In the genomic region with DNA sequence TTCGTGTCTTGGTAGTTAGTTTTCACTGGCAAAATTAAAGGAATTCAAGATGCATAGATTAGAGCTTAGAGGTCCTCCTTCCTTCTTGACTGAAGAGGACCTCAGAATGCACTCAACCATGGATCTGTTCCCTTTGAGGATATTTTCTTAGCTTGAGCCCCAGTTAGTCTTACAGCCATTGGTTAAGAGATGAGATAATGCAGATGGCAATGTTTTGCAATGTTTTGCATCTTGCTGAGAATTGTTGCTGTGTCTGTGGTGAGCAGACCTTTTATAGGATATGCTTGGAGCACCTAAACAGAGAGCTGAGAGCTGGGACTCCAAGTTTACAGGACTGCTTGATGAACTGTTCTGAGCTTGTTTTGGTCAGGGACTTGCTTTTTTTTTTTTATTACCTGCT, we compare ENCODE assay signal across 16 cellular contexts.
DNase-seq lines count a peak whose midpoint lies in the region; ATAC-seq and TF ChIP-seq lines count a peak whose summit lies in the region.
"Had no signal": no experiment of that assay in that cellular context is flagged by ENCODE, and none has a peak within 500 bp of the region (broad histone marks: within the 10 kb centered on the region; RNA-seq: fewer than 3 reads in every experiment).

No MANE protein-coding gene starts in this region.

- no peaks in the 10 kb centered on the region for H3K9me3 ChIP-seq in GM23248 (ENCODE audit: low read depth)

- H2AFZ ChIP-seq in GM23248, result no peak overlapping the region

- H3K4me3 Mint-ChIP-seq in activated CD8-positive, alpha-beta T cell treated with anti-CD3 and anti-CD28 coated beads, Interleukin-2, amount 10 ng/mL, durations not matched to agents 7 days and 5 days, result no peak overlapping the region
- H3K4me3 Mint-ChIP-seq: CD8-positive, alpha-beta memory T cell had no signal

- POLR2A ChIA-PET in activated CD8-positive, alpha-beta T cell treated with anti-CD3 and anti-CD28 coated beads, Interleukin-2, amount 10 ng/mL, durations not matched to agents 7 days and 5 days (lab: Charles Lee), result no interaction called here

- H3K27ac Mint-ChIP-seq in activated CD8-positive, alpha-beta T cell treated with anti-CD3 and anti-CD28 coated beads, Interleukin-2, amount 10 ng/mL, durations not matched to agents 7 days and 5 days, result no peak overlapping the region
- H3K27ac Mint-ChIP-seq: CD8-positive, alpha-beta memory T cell had no signal

- H3K4ac ChIP-seq in mesendoderm (ENCODE audit: low read depth, low read length), result peak overlapping the region; percentile 8

- H3K79me2 ChIP-seq in GM23248 (ENCODE audit: insufficient read depth) (no peaks in the 10 kb centered on the region), mesendoderm (ENCODE audit: control insufficient read depth, insufficient read depth, low read length) (no peaks in the 10 kb centered on the region)

- H4K8ac ChIP-seq in mesendoderm (ENCODE audit: low read depth, low read length), result no peak overlapping the region

- H3K4me3 ChIP-seq in GM23248 (no peak overlapping the region), fibroblast of pulmonary artery (replicated peaks; ENCODE audit: low read depth, low read length) (no peak overlapping the region), mesendoderm (ENCODE audit: low read length) (no peak overlapping the region)
- H3K4me3 ChIP-seq: BLaER1 treated with 17β-estradiol and CSF1 and Interleukin-3, amounts not matched to agents 10 nM and 100 nM; GM12878 had no signal

- H3K56ac ChIP-seq in mesendoderm (ENCODE audit: low read length), result peak overlapping the region; percentile 17

- H4K5ac ChIP-seq in mesendoderm (ENCODE audit: low read length), result no peak overlapping the region

- CTCF ChIA-PET in activated CD8-positive, alpha-beta T cell treated with anti-CD3 and anti-CD28 coated beads, Interleukin-2, amount 10 ng/mL, durations not matched to agents 7 days and 5 days (lab: Charles Lee), result interaction anchor here (1.2 to 2.9 kb wide), 2 partner anchors 10 to 644 kb away, joined by 3 to 15 read pairs; no protein-coding TSS in a partner anchor

- H3F3A ChIP-seq in GM23248 (ENCODE audit: insufficient read depth), result peaks cover 6% of the 10 kb centered on the region

- H2AK5ac ChIP-seq in mesendoderm (ENCODE audit: low read length), result no peak overlapping the region

- H3K9me3 Mint-ChIP-seq in activated CD8-positive, alpha-beta T cell treated with anti-CD3 and anti-CD28 coated beads, Interleukin-2, amount 10 ng/mL, durations not matched to agents 7 days and 5 days (ENCODE audit: insufficient read depth), result no peaks in the 10 kb centered on the region
- H3K9me3 Mint-ChIP-seq: CD8-positive, alpha-beta memory T cell had no signal

- 73 to 88% methylated on average over 1 of the region's 1 CpG for WGBS in GM23248 (ENCODE audit: low coverage in 1 of 2, low lambda C conversion rate in 2 of 2, missing lambda C conversion rate in 2 of 2), 2 experiments
- WGBS in mesendoderm (ENCODE audit: extremely low coverage, insufficient coverage, low lambda C conversion rate), result no CpG with 5 or more reads among the region's 1 CpG

- no peaks in the 10 kb centered on the region for H4K20me1 ChIP-seq in GM23248 (ENCODE audit: insufficient read depth)
- H4K20me1 ChIP-seq: BLaER1 treated with 17β-estradiol and CSF1 and Interleukin-3, amounts not matched to agents 10 nM and 100 nM had no signal

- H2BK5ac ChIP-seq in mesendoderm (ENCODE audit: low read length), result no peak overlapping the region

- peaks cover 5% of the 10 kb centered on the region for H3K4me1 ChIP-seq in GM23248 (ENCODE audit: insufficient read depth)
- H3K4me1 ChIP-seq in mesendoderm (ENCODE audit: control insufficient read depth, low read depth, low read length), result peaks cover 5% of the 10 kb centered on the region

- H3K9ac ChIP-seq in GM23248, result no peak overlapping the region
- no peak overlapping the region for H3K9ac ChIP-seq in mesendoderm (ENCODE audit: low read length)
- H3K9ac ChIP-seq: BLaER1 treated with 17β-estradiol and CSF1 and Interleukin-3, amounts not matched to agents 10 nM and 100 nM had no signal

- no peak for ATAC-seq in HG03432 (IDR thresholded peaks at IDR 0.05; ENCODE audit: unreplicated experiment)
- ATAC-seq in activated CD8-positive, alpha-beta T cell treated with anti-CD3 and anti-CD28 coated beads, Interleukin-2, amount 10 ng/mL, durations not matched to agents 7 days and 5 days, result no peak
- ATAC-seq: GM12878 had no signal

- no peaks in the 10 kb centered on the region for H3K79me1 ChIP-seq in mesendoderm (ENCODE audit: low read length)

- no peak overlapping the region for H3K23ac ChIP-seq in mesendoderm (ENCODE audit: low read length)

- peaks cover 12% of the 10 kb centered on the region for H3K27me3 Mint-ChIP-seq in activated CD8-positive, alpha-beta T cell treated with anti-CD3 and anti-CD28 coated beads, Interleukin-2, amount 10 ng/mL, durations not matched to agents 7 days and 5 days (ENCODE audit: low read depth)

- H3K4me2 ChIP-seq in GM23248 (ENCODE audit: unreplicated experiment) (no peak overlapping the region), mesendoderm (ENCODE audit: low read length) (no peak overlapping the region)
- H3K4me2 ChIP-seq: BLaER1 treated with 17β-estradiol and CSF1 and Interleukin-3, amounts not matched to agents 10 nM and 100 nM had no signal

- H3K36me3 Mint-ChIP-seq in activated CD8-positive, alpha-beta T cell treated with anti-CD3 and anti-CD28 coated beads, Interleukin-2, amount 10 ng/mL, durations not matched to agents 7 days and 5 days (ENCODE audit: low read depth), result no peaks in the 10 kb centered on the region
- H3K36me3 Mint-ChIP-seq: CD8-positive, alpha-beta memory T cell had no signal

- no peak overlapping the region for H2BK15ac ChIP-seq in mesendoderm (replicated peaks; ENCODE audit: low read depth)

- peak; percentile 18 for DNase-seq in GM23248
- peak; percentile 19 for DNase-seq in NCI-H226
- DNase-seq in fibroblast of pulmonary artery (ENCODE audit: low read depth), result peak; percentile 67
- no peak for DNase-seq in mesendoderm
- DNase-seq in GM13977 (ENCODE audit: low spot score), result no peak
- DNase-seq in activated CD8-positive, alpha-beta T cell treated with anti-CD3 and anti-CD28 coated beads, Interleukin-2, amount 10 ng/mL, durations not matched to agents 7 days and 5 days, result no peak
- DNase-seq: CD8-positive, alpha-beta memory T cell; DMS79; MM.1S; NCI-H187 treated with DMSO at 0.1 percent for 48 hours; NK-92 treated with Interleukin-12 subunit alpha and Interleukin-12 subunit beta, amount 100 ng/mL, for 24 hours; OCI-M1; RPMI8226 had no signal

- no peak overlapping the region for H3K18ac ChIP-seq in mesendoderm (ENCODE audit: low read length)

- no peak overlapping the region for H2BK120ac ChIP-seq in mesendoderm (ENCODE audit: low read depth, low read length)

- no peaks in the 10 kb centered on the region for H3K4me1 Mint-ChIP-seq in activated CD8-positive, alpha-beta T cell treated with anti-CD3 and anti-CD28 coated beads, Interleukin-2, amount 10 ng/mL, durations not matched to agents 7 days and 5 days (ENCODE audit: low read depth)
- H3K4me1 Mint-ChIP-seq: CD8-positive, alpha-beta memory T cell had no signal

- no peak for TF ChIP-seq CTCF in fibroblast of pulmonary artery (IDR thresholded peaks at IDR 0.05; ENCODE audit: low read length, missing control alignments)
- no peak for TF ChIP-seq CTCF in GM13977 (IDR thresholded peaks at IDR 0.05; ENCODE audit: extremely low read depth, insufficient read depth, missing control alignments)

- H3K27ac ChIP-seq in GM23248 (no peak overlapping the region), mesendoderm (ENCODE audit: low read depth, low read length) (no peak overlapping the region)
- H3K27ac ChIP-seq: BLaER1 treated with 17β-estradiol and CSF1 and Interleukin-3, amounts not matched to agents 10 nM and 100 nM had no signal

- in situ Hi-C loops in GM23248 (cut with MboI), result no loop called here
- in situ Hi-C loops in GM13977 (cut with MboI; ENCODE audit: low pct_unique_long_range_greater_than_20kb, low sequenced_read_pairs, unreplicated experiment), result no loop called here

- H3K36me3 ChIP-seq in GM23248 (ENCODE audit: low read depth) (no peaks in the 10 kb centered on the region), mesendoderm (ENCODE audit: control insufficient read depth, insufficient read depth, low read length) (no peaks in the 10 kb centered on the region)
- H3K36me3 ChIP-seq: BLaER1 treated with 17β-estradiol and CSF1 and Interleukin-3, amounts not matched to agents 10 nM and 100 nM had no signal

- H3K27me3 ChIP-seq in GM23248 (replicated peaks; ENCODE audit: insufficient read depth) (no peaks in the 10 kb centered on the region), mesendoderm (ENCODE audit: insufficient read depth, low read length, poor library complexity) (no peaks in the 10 kb centered on the region)
- H3K27me3 ChIP-seq: BLaER1 treated with 17β-estradiol and CSF1 and Interleukin-3, amounts not matched to agents 10 nM and 100 nM had no signal

- H3K9me2 ChIP-seq in GM23248 (ENCODE audit: insufficient read depth), result no peaks in the 10 kb centered on the region

Comparison
In these comparisons a context has a peak if more than half of its experiments do, and no peak if none do; other contexts are left out.
1. DNase-seq: peak in GM23248 (single experiment), NCI-H226 (single experiment) and fibroblast of pulmonary artery (single experiment); none in mesendoderm (single experiment), GM13977 (single experiment) and activated CD8-positive, alpha-beta T cell treated with anti-CD3 and anti-CD28 coated beads, Interleukin-2, amount 10 ng/mL, durations not matched to agents 7 days and 5 days (single experiment).